16 cellular contexts compared by ENCODE assay signal in genomic region chr9:86731511-86731993, GRCh38.
DNase-seq lines count a peak whose midpoint lies in the region; ATAC-seq and TF ChIP-seq lines count a peak whose summit lies in the region.
"Had no signal": no experiment of that assay in that cellular context is flagged by ENCODE, and none has a peak within 500 bp of the region (broad histone marks: within the 10 kb centered on the region; RNA-seq: fewer than 3 reads in every experiment).

No MANE protein-coding gene starts in this region.

- H3K27me3 Mint-ChIP-seq in HFFc6 (ENCODE audit: insufficient read depth): no peaks in the 10 kb centered on the region; the same call in 1 of the 2 replicates

- H3K4me3 Mint-ChIP-seq in HFFc6: peak overlapping the region; percentile 38; the same call in 1 of the 2 replicates

- intact Hi-C loops in mammary epithelial cell (cut with micrococcal nuclease): no loop called here
- intact Hi-C loops in right cardiac atrium (cut with DNase I): no loop called here
- intact Hi-C loops in testis (cut with DNase I; ENCODE audit: low total_unique reads): no loop called here
- intact Hi-C loops in colonic mucosa (cut with DNase I): no loop called here

- no peaks in the 10 kb centered on the region for H3K79me2 ChIP-seq in mammary epithelial cell (ENCODE audit: insufficient read depth, low read length)

- in situ Hi-C loops in mammary epithelial cell (cut with MboI; ENCODE audit: low sequenced_read_pairs in 2 of 2): no loop called here

- peaks cover 40% of the 10 kb centered on the region for H3K4me1 ChIP-seq in mammary epithelial cell (ENCODE audit: insufficient read depth, low read length)
- peaks cover 3% of the 10 kb centered on the region for H3K4me1 ChIP-seq in right cardiac atrium (ENCODE audit: control insufficient read depth, insufficient read depth, low read length)
- peaks cover 6% of the 10 kb centered on the region for H3K4me1 ChIP-seq in testis
- H3K4me1 ChIP-seq in colonic mucosa: no peaks in the 10 kb centered on the region

- no peaks in the 10 kb centered on the region for H4K20me1 ChIP-seq in mammary epithelial cell (ENCODE audit: insufficient read depth, low read length)

- DNase-seq in HFFc6: peak; percentile 49
- peak; percentile 28 for DNase-seq in mammary epithelial cell
- peak in 1 of 3 donors; percentile 54 for DNase-seq in right cardiac atrium
- no peak for DNase-seq in testis
- no peak for DNase-seq in NCI-H2171 (lab: John Stamatoyannopoulos, UW)
- no peak for DNase-seq in activated CD4-positive, CD25-positive, alpha-beta regulatory T cell (lab: John Stamatoyannopoulos, UW)
- DNase-seq in colonic mucosa: no peak
- DNase-seq: activated T-cell treated with anti-CD3 and anti-CD28 coated beads for 4 hours; effector CD4-positive, alpha-beta T cell; hypothalamus; NCI-H1048; NCI-H345; stimulated activated CD4-positive, alpha-beta T cell treated with anti-CD3 and anti-CD28 coated beads, Interleukin-2, amount 100 ng/mL, for 48 hours had no signal

- H3K27ac ChIP-seq in mammary epithelial cell (ENCODE audit: insufficient read depth, low read depth, low read length) (peak overlapping the region; percentile 54), right cardiac atrium (ENCODE audit: low read length) (no peak overlapping the region), testis (peak overlapping the region; percentile 19 to 52), colonic mucosa (no peak overlapping the region)
- H3K27ac ChIP-seq: C4-2B had no signal

- 84% methylated on average over 2 of the region's 2 CpGs for WGBS in mammary epithelial cell (ENCODE audit: low coverage, missing lambda C conversion rate)
- WGBS in right cardiac atrium: 36% methylated on average over 2 of the region's 2 CpGs
- WGBS in testis, 2 donors: 37 to 38% methylated on average over 2 of the region's 2 CpGs

- ATAC-seq in right cardiac atrium (peak; percentile 71 to 82), HG03442 (IDR thresholded peaks at IDR 0.05; ENCODE audit: unreplicated experiment) (no peak)
- ATAC-seq: activated CD4-positive, CD25-positive, alpha-beta regulatory T cell treated with anti-CD3 and anti-CD28 coated beads, Interleukin-2, amount 50 U/mL, for 24 hours had no signal

- no TSS peak for BruUV-seq in mammary epithelial cell (replicated peaks; lab: Mats Ljungman, UMichigan)

- H3K9ac ChIP-seq in mammary epithelial cell (ENCODE audit: insufficient read depth, low read length): no peak overlapping the region
- no peak overlapping the region for H3K9ac ChIP-seq in colonic mucosa (ENCODE audit: low read depth in 2 of 2, low read length in 2 of 2)

- peak overlapping the region; percentile 73 for H3K27ac Mint-ChIP-seq in HFFc6

- CTCF ChIA-PET in mammary epithelial cell (lab: Charles Lee; ENCODE audit: low non-redundant PET): no interaction called here

- no peak overlapping the region for H3K4me2 ChIP-seq in mammary epithelial cell (ENCODE audit: insufficient read depth, low read depth, low read length)

- no peaks in the 10 kb centered on the region for H3K27me3 ChIP-seq in mammary epithelial cell (ENCODE audit: insufficient read depth, low read length)
- H3K27me3 ChIP-seq in right cardiac atrium (ENCODE audit: control insufficient read depth, insufficient read depth): no peaks in the 10 kb centered on the region
- no peaks in the 10 kb centered on the region for H3K27me3 ChIP-seq in testis
- H3K27me3 ChIP-seq in colonic mucosa: no peaks in the 10 kb centered on the region

- H3K36me3 ChIP-seq in mammary epithelial cell (ENCODE audit: insufficient read depth, low read length) (no peaks in the 10 kb centered on the region), testis (ENCODE audit: low read depth, missing control alignments) (no peaks in the 10 kb centered on the region), colonic mucosa (no peaks in the 10 kb centered on the region)

- no peak for TF ChIP-seq CTCF in HFFc6 (IDR thresholded peaks at IDR 0.05)
- no peak for TF ChIP-seq CTCF in mammary epithelial cell (conservative IDR thresholded peaks at IDR 0.05 in 1 of 2, IDR thresholded peaks at IDR 0.05 in 1 of 2; ENCODE audit: extremely low read depth in 1 of 2, insufficient read depth in 1 of 2, low read depth in 1 of 2, low read length in 2 of 2)
- TF ChIP-seq CTCF in testis (IDR thresholded peaks at IDR 0.05): no peak
- no peak for TF ChIP-seq CTCF in colonic mucosa (IDR thresholded peaks at IDR 0.05)

- no peaks in the 10 kb centered on the region for H3K36me3 Mint-ChIP-seq in HFFc6 (ENCODE audit: low read depth)

- no peaks in the 10 kb centered on the region for H3K9me3 Mint-ChIP-seq in HFFc6

- no peak for TF ChIP-seq POLR2A in testis (IDR thresholded peaks at IDR 0.05)

- H3K4me1 Mint-ChIP-seq in HFFc6 (ENCODE audit: low read depth): peaks cover 64% of the 10 kb centered on the region

- H3K9me3 ChIP-seq in mammary epithelial cell (replicated peaks; ENCODE audit: insufficient read depth, low read length) (no peaks in the 10 kb centered on the region), right cardiac atrium (ENCODE audit: control insufficient read depth, low read length) (no peaks in the 10 kb centered on the region), testis (no peaks in the 10 kb centered on the region), colonic mucosa (no peaks in the 10 kb centered on the region)

- H3K4me3 ChIP-seq in mammary epithelial cell (replicated peaks in 1 of 3; ENCODE audit: insufficient read depth in 1 of 3, low read depth in 2 of 3, low read length in 3 of 3) (no peak overlapping the region), right cardiac atrium (ENCODE audit: low read length) (no peak overlapping the region), testis (no peak overlapping the region), colonic mucosa (no peak overlapping the region)

- no peak overlapping the region for H2AFZ ChIP-seq in mammary epithelial cell (ENCODE audit: low read depth, low read length)

- dilution Hi-C loops in mammary epithelial cell (cut with HindIII; ENCODE audit: low sequenced_read_pairs): no loop called here

Comparison
In these comparisons a context has a peak if more than half of its experiments do, and no peak if none do; other contexts are left out.
1. DNase-seq: peak in HFFc6 (single experiment) and mammary epithelial cell (single experiment); none in testis (single experiment), NCI-H2171 (single experiment), activated CD4-positive, CD25-positive, alpha-beta regulatory T cell (0 of 4) and colonic mucosa (single experiment).
2. H3K27ac ChIP-seq: peak in mammary epithelial cell (single experiment) and testis (2 of 2); none in right cardiac atrium (single experiment) and colonic mucosa (single experiment).